Comparison of ENCODE assay signal across 24 cellular contexts in genomic region chr1:222087207-222087920, GRCh38.
"Had no signal": no experiment of that assay in that cellular context is flagged by ENCODE, and none has a peak within 500 bp of the region (broad histone marks: within the 10 kb centered on the region; RNA-seq: fewer than 3 reads in every experiment).

No MANE protein-coding gene starts in this region.

- H3K4me1 ChIP-seq: breast epithelium, foreskin keratinocyte, pancreas, tibial artery had no signal

- DNase-seq: activated CD4-positive, alpha-beta T cell treated with anti-CD3 and anti-CD28 coated beads for 48 hours; activated CD4-positive, CD25-positive, alpha-beta regulatory T cell; activated CD8-positive, alpha-beta memory T cell treated with anti-CD3 and anti-CD28 coated beads, Interleukin-2, amount 50 U/mL, for 4 hours; activated CD8-positive, alpha-beta T cell treated with anti-CD3 and anti-CD28 coated beads for 36 hours; activated naive CD4-positive, alpha-beta T cell treated with anti-CD3 and anti-CD28 coated beads for 36 hours; activated naive CD8-positive, alpha-beta T cell treated with anti-CD3 and anti-CD28 coated beads, Interleukin-2, amount 50 U/mL, for 24 hours; activated T-cell treated with anti-CD3 and anti-CD28 coated beads, Interleukin-2, amount 50 U/mL, for 4 hours; aorta; foreskin keratinocyte; glutamatergic neuron; hippocampal formation; mucosa of descending colon; naive thymus-derived CD4-positive, alpha-beta T cell; pancreas; sigmoid colon; SK-N-SH; stimulated activated naive B cell treated with anti-CD40 and anti-IgM and Interleukin-4, amounts not matched to agents 10 μg/mL and 1 μg/mL and 100 μg/mL, for 72 hours; T-helper 9 cell; tibial artery had no signal

- H3K27me3 ChIP-seq: breast epithelium, pancreas, sigmoid colon, tibial artery had no signal

- H3K4me3 ChIP-seq: breast epithelium, coronary artery, mucosa of descending colon, pancreas, sigmoid colon, tibial artery had no signal

- H3K27ac ChIP-seq: breast epithelium, coronary artery, foreskin keratinocyte, pancreas, tibial artery had no signal

- ATAC-seq: activated CD8-positive, alpha-beta T cell treated with anti-CD3 and anti-CD28 coated beads for 36 hours; activated naive CD8-positive, alpha-beta T cell treated with anti-CD3 and anti-CD28 coated beads, Interleukin-2, amount 50 U/mL, for 24 hours; activated T-cell treated with anti-CD3 and anti-CD28 coated beads, Interleukin-2, amount 50 U/mL, for 4 hours; foreskin keratinocyte; mucosa of descending colon; naive thymus-derived CD4-positive, alpha-beta T cell; pancreas; stimulated activated naive B cell treated with anti-CD40 and anti-IgM and Interleukin-4, amounts not matched to agents 10 μg/mL and 1 μg/mL and 100 μg/mL, for 72 hours had no signal

- H3K9me3 ChIP-seq: mucosa of descending colon, pancreas, sigmoid colon, SK-N-SH had no signal

- FAIRE-seq: endometrium, keratinocyte, pancreas, urothelium cell line had no signal

- H3K36me3 ChIP-seq: breast epithelium, pancreas, sigmoid colon, tibial artery had no signal
